26 cellular contexts compared by ENCODE assay signal in genomic region chr19:2344381-2344870, GRCh38. TPM values are rescaled to one million over a fixed set of nuclear protein-coding genes. Genes with fewer than 3 reads are reported as not detected.
"Had no signal": no experiment of that assay in that cellular context is flagged by ENCODE, and none has a peak within 500 bp of the region (broad histone marks: within the 10 kb centered on the region; RNA-seq: fewer than 3 reads in every experiment).

No MANE protein-coding gene starts in this region.

- H3K36me3 ChIP-seq: breast epithelium, uterus had no signal

- DNase-seq: activated CD4-positive, alpha-beta T cell treated with anti-CD3 and anti-CD28 coated beads for 4 hours; activated CD4-positive, alpha-beta T cell treated with anti-CD3 and anti-CD28 coated beads, Interleukin-2, amount 50 U/mL, for 4 hours; activated naive CD4-positive, alpha-beta T cell; activated T-cell treated with anti-CD3 and anti-CD28 coated beads for 4 hours; activated T-cell treated with anti-CD3 and anti-CD28 coated beads, Interleukin-2, amount 50 U/mL, for 72 hours; central memory CD4-positive, alpha-beta T cell; foreskin fibroblast; heart left ventricle; kidney glomerular epithelial cell; left ventricle myocardium inferior; mammary epithelial cell; naive B cell; occipital lobe; right lobe of liver; stimulated activated CD4-positive, alpha-beta T cell treated with anti-CD3 and anti-CD28 coated beads, Interleukin-2, amount 100 ng/mL, for 48 hours; stimulated activated naive CD4-positive, alpha-beta T cell treated with Interleukin-2 at 50 U/mL for 16 hours; T-helper 9 cell; uterus had no signal

- H3K27ac ChIP-seq: breast epithelium, heart left ventricle, left ventricle myocardium inferior, right lobe of liver, uterus, VCaP had no signal

- H3K4me1 ChIP-seq: breast epithelium, heart left ventricle, left ventricle myocardium inferior, right lobe of liver, uterus had no signal

- FAIRE-seq: TTC549 had no signal

- H3K27me3 ChIP-seq: breast epithelium, heart left ventricle, right lobe of liver, uterus had no signal

- ATAC-seq: activated naive CD4-positive, alpha-beta T cell treated with anti-CD3 and anti-CD28 coated beads, Interleukin-2, amount 50 U/mL, for 72 hours; activated T-cell treated with anti-CD3 and anti-CD28 coated beads, Interleukin-2, amount 50 U/mL, for 72 hours; heart left ventricle had no signal

- H3K9me3 ChIP-seq: breast epithelium, heart left ventricle, left ventricle myocardium inferior, right lobe of liver, uterus had no signal

- H3K4me3 ChIP-seq: breast epithelium, heart left ventricle, left ventricle myocardium inferior, right lobe of liver, uterus had no signal

RNA-seq across cellular contexts. Expression of gene TMPRSS9, which starts 15.6 kb away (rescaled TPM):
- total RNA-seq: activated naive CD4-positive, alpha-beta T cell treated with anti-CD3 and anti-CD28 coated beads, Interleukin-2, amount 50 U/mL, for 72 hours; esophagus mucosa; left ventricle myocardium inferior; mammary epithelial cell; subcutaneous adipose tissue had no signal
- polyA plus RNA-seq: mammary epithelial cell had no signal

RNA-seq across cellular contexts. Expression of gene LINGO3, which starts 36.5 kb away (rescaled TPM):
- total RNA-seq: activated T-cell treated with anti-CD3 and anti-CD28 coated beads, Interleukin-2, amount 50 U/mL, for 72 hours; esophagus mucosa; left ventricle myocardium inferior; mammary epithelial cell; neural crest cell; right lobe of liver; skeletal muscle tissue; subcutaneous adipose tissue; uterus had no signal
- polyA plus RNA-seq: heart left ventricle, mammary epithelial cell had no signal
